5 cellular contexts compared by ENCODE assay signal in the genomic region with DNA sequence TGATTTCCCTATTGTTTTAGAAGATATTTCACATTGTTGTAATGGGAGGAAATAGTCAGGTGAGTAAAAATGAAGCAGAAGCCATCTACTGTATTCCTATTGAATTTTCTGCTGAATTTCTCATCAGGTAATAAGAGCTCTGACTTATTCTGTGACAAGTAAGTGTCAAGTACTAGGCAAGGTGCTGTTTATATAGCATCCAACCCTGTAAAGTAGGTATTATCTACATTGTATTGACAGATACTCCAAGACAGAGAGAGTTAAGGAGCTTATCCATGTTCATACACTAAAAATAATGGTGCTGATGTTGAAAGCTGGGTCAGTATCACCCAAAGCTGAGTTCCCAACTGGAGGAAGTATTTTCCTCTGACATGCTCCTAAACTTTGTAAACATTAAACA.
"Had no signal": no experiment of that assay in that cellular context is flagged by ENCODE, and none has a peak within 500 bp of the region (broad histone marks: within the 10 kb centered on the region; RNA-seq: fewer than 3 reads in every experiment).

No MANE protein-coding gene starts in this region.

- H2AFZ ChIP-seq: GM23338 had no signal

- H3K4me3 ChIP-seq: GM23338, K562 had no signal

- DNase-seq: H9, HCEC 1CT, IMR-90 had no signal

- ATAC-seq: GM23338, K562 had no signal

- H3K4me2 ChIP-seq: GM23338 had no signal
